Comparison of ENCODE assay signal across 31 cellular contexts in genomic region chr20:23456416-23456815, GRCh38. TPM values are rescaled to one million over a fixed set of nuclear protein-coding genes. Genes with fewer than 3 reads are reported as not detected.
DNase-seq lines count a peak whose midpoint lies in the region; ATAC-seq and TF ChIP-seq lines count a peak whose summit lies in the region.
"Had no signal": no experiment of that assay in that cellular context is flagged by ENCODE, and none has a peak within 500 bp of the region (broad histone marks: within the 10 kb centered on the region; RNA-seq: fewer than 3 reads in every experiment).

No MANE protein-coding gene starts in this region.

- H3K9me2 ChIP-seq in OCI-LY7 (ENCODE audit: insufficient read depth, low read length): no peaks in the 10 kb centered on the region

- intact Hi-C loops in OCI-LY7 (cut with micrococcal nuclease; ENCODE audit: unreplicated experiment): no loop called here

- H3K27ac ChIP-seq in DND-41 (ENCODE audit: low read length) (peak overlapping the region; percentile 69), OCI-LY7 (ENCODE audit: low read depth, low read length, poor library complexity, severe bottlenecking) (no peak overlapping the region), mesendoderm (ENCODE audit: low read depth, low read length) (no peak overlapping the region)
- H3K27ac ChIP-seq: 22Rv1, ascending aorta, cardiac muscle cell, colonic mucosa, neural progenitor cell, parathyroid adenoma, thoracic aorta had no signal

- POLR2A ChIA-PET in OCI-LY7 (lab: Charles Lee): no interaction called here

- peak; percentile 19 for DNase-seq in NCI-H748 (lab: John Stamatoyannopoulos, UW; ENCODE audit: unreplicated experiment)
- no peak for DNase-seq in NCI-H748 treated with DMSO at 0.1 percent for 48 hours (lab: John Stamatoyannopoulos, UW)
- peak; percentile 75 for DNase-seq in DND-41
- peak; percentile 30 for DNase-seq in OCI-LY7 (ENCODE audit: low spot score)
- DNase-seq in mesendoderm: peak; percentile 48
- no peak for DNase-seq in stimulated activated CD4-positive, alpha-beta T cell treated with anti-CD3 and anti-CD28 coated beads, Interleukin-15, amount 100 ng/mL, for 24 hours
- DNase-seq: activated CD4-positive, alpha-beta T cell treated with anti-CD3 and anti-CD28 coated beads for 36 hours; activated effector memory CD4-positive, alpha-beta T cell treated with anti-CD3 and anti-CD28 coated beads, Interleukin-2, amount 50 U/mL, for 16 hours; activated T-cell treated with anti-CD3 and anti-CD28 coated beads, Interleukin-2, amount 50 U/mL, for 24 hours; colonic mucosa; effector CD4-positive, alpha-beta T cell; IMR-90; NCI-H1048; NCI-H446; retina; Right ventricle myocardium superior had no signal

- BruUV-seq in OCI-LY7 (replicated peaks; lab: Mats Ljungman, UMichigan): no TSS peak

- no peak overlapping the region for H2BK15ac ChIP-seq in mesendoderm (replicated peaks; ENCODE audit: low read depth)

- H2AFZ ChIP-seq in DND-41 (ENCODE audit: low read depth, low read length) (peak overlapping the region; percentile 45), OCI-LY7 (ENCODE audit: low read length) (peak overlapping the region; percentile 52; the same call in 1 of the 2 replicates)
- H2AFZ ChIP-seq: neural progenitor cell, parathyroid adenoma had no signal

- no peak overlapping the region for H3K4ac ChIP-seq in mesendoderm (ENCODE audit: low read depth, low read length)

- peak overlapping the region in 1 of 2 experiments; percentile 12; a peak in 1 of 4 replicates for H3K4me3 ChIP-seq in DND-41 (ENCODE audit: low read depth in 1 of 2, low read length in 2 of 2)
- no peak overlapping the region for H3K4me3 ChIP-seq in OCI-LY7 (ENCODE audit: low read depth, low read length, poor library complexity, severe bottlenecking)
- no peak overlapping the region for H3K4me3 ChIP-seq in mesendoderm (ENCODE audit: low read length)
- H3K4me3 ChIP-seq: ascending aorta, cardiac muscle cell, colonic mucosa, neural progenitor cell, thoracic aorta had no signal

- no peaks in the 10 kb centered on the region for H3K79me2 ChIP-seq in DND-41 (ENCODE audit: insufficient read depth, low read length)
- no peaks in the 10 kb centered on the region for H3K79me2 ChIP-seq in OCI-LY7 (ENCODE audit: insufficient read depth, low read depth, low read length)
- no peaks in the 10 kb centered on the region for H3K79me2 ChIP-seq in mesendoderm (ENCODE audit: control insufficient read depth, insufficient read depth, low read length)
- H3K79me2 ChIP-seq: parathyroid adenoma had no signal

- H2BK5ac ChIP-seq in mesendoderm (ENCODE audit: low read length): no peak overlapping the region

- H3K9ac ChIP-seq in DND-41 (ENCODE audit: low read depth, low read length): peak overlapping the region; percentile 6; the same call in 1 of the 2 replicates
- no peak overlapping the region for H3K9ac ChIP-seq in mesendoderm (ENCODE audit: low read length)
- H3K9ac ChIP-seq: neural progenitor cell, parathyroid adenoma had no signal

- H4K8ac ChIP-seq in mesendoderm (ENCODE audit: low read depth, low read length): no peak overlapping the region

- no peak overlapping the region for H3K18ac ChIP-seq in mesendoderm (ENCODE audit: low read length)

- H4K5ac ChIP-seq in mesendoderm (ENCODE audit: low read length): no peak overlapping the region

- H3K4me1 ChIP-seq in DND-41 (ENCODE audit: insufficient read depth, low read length): peaks cover 19% of the 10 kb centered on the region
- H3K4me1 ChIP-seq in OCI-LY7 (ENCODE audit: insufficient read depth, low read length, poor library complexity, severe bottlenecking): peaks cover 10% of the 10 kb centered on the region
- H3K4me1 ChIP-seq in mesendoderm (ENCODE audit: control insufficient read depth, low read depth, low read length): no peaks in the 10 kb centered on the region
- H3K4me1 ChIP-seq: ascending aorta, colonic mucosa, parathyroid adenoma had no signal

- H3K4me2 ChIP-seq in DND-41 (ENCODE audit: insufficient read depth, low read length) (peak overlapping the region; percentile 36), OCI-LY7 (ENCODE audit: low read length) (peak overlapping the region; percentile 4; the same call in 1 of the 2 replicates), mesendoderm (ENCODE audit: low read length) (no peak overlapping the region)
- H3K4me2 ChIP-seq: neural progenitor cell had no signal

- no CpG with 5 or more reads among the region's 3 CpGs for whole genome bisulfite sequencing in mesendoderm (ENCODE audit: extremely low coverage, insufficient coverage, low lambda C conversion rate)

- no peaks in the 10 kb centered on the region for H3K27me3 ChIP-seq in DND-41 (ENCODE audit: insufficient read depth, low read length, poor library complexity)
- no peaks in the 10 kb centered on the region for H3K27me3 ChIP-seq in mesendoderm (ENCODE audit: insufficient read depth, low read length, poor library complexity)
- H3K27me3 ChIP-seq: ascending aorta, cardiac muscle cell, colonic mucosa, neural progenitor cell had no signal

- no peak overlapping the region for H2AK5ac ChIP-seq in mesendoderm (ENCODE audit: low read length)

- H3K56ac ChIP-seq in mesendoderm (ENCODE audit: low read length): no peak overlapping the region

- H4K20me1 ChIP-seq in DND-41 (ENCODE audit: insufficient read depth, low read length) (no peaks in the 10 kb centered on the region), OCI-LY7 (ENCODE audit: insufficient read depth, low read length) (no peaks in the 10 kb centered on the region)

- H3K79me1 ChIP-seq in mesendoderm (ENCODE audit: low read length): no peaks in the 10 kb centered on the region

- no peaks in the 10 kb centered on the region for H3K9me3 ChIP-seq in DND-41 (ENCODE audit: insufficient read depth, low read length, severe bottlenecking)
- H3K9me3 ChIP-seq in OCI-LY7 (ENCODE audit: low read length): no peaks in the 10 kb centered on the region
- H3K9me3 ChIP-seq: ascending aorta, colonic mucosa, thoracic aorta had no signal

- ATAC-seq in DND-41 (ENCODE audit: insufficient read depth, low read depth): peak; percentile 97
- no peak for ATAC-seq in GM19324 (IDR thresholded peaks at IDR 0.05; ENCODE audit: low FRiP score, unreplicated experiment)
- no peak for ATAC-seq in HG02798 (IDR thresholded peaks at IDR 0.05; ENCODE audit: poor library complexity, unreplicated experiment)
- ATAC-seq: activated CD4-positive, alpha-beta T cell treated with anti-CD3 and anti-CD28 coated beads for 36 hours; HCT116; SK-N-SH treated with all-trans-retinoic acid at 6 μM for 48 hours had no signal

- H2BK120ac ChIP-seq in mesendoderm (ENCODE audit: low read depth, low read length): no peak overlapping the region

- CTCF ChIA-PET in OCI-LY7 (lab: Charles Lee; ENCODE audit: unreplicated experiment): no interaction called here

- no peaks in the 10 kb centered on the region for H3K36me3 ChIP-seq in DND-41 (ENCODE audit: insufficient read depth, low read length)
- H3K36me3 ChIP-seq in OCI-LY7 (ENCODE audit: insufficient read depth, low read length): no peaks in the 10 kb centered on the region
- no peaks in the 10 kb centered on the region for H3K36me3 ChIP-seq in mesendoderm (ENCODE audit: control insufficient read depth, insufficient read depth, low read length)
- H3K36me3 ChIP-seq: ascending aorta, cardiac muscle cell, colonic mucosa, neural progenitor cell, thoracic aorta had no signal

- TF ChIP-seq CTCF in DND-41 (IDR thresholded peaks at IDR 0.05; ENCODE audit: borderline replicate concordance, extremely low read depth, low read length, poor library complexity, severe bottlenecking) (no peak), OCI-LY7 (conservative IDR thresholded peaks at IDR 0.05; ENCODE audit: low read length) (no peak)

- H3K23ac ChIP-seq in mesendoderm (ENCODE audit: low read length): no peak overlapping the region

RNA-seq across cellular contexts. Expression of gene CST11, which starts 3.7 kb away (rescaled TPM):
- not detected in 2 replicates for total RNA-seq in OCI-LY7 (2014; rRNA removed; shearing (Covaris generic))
- total RNA-seq in OCI-LY7 (2022): not detected in 2 replicates
- polyA plus RNA-seq in mesendoderm (2013, experiment 1 of 2): 0.46 TPM
- 0.71 TPM for polyA plus RNA-seq in mesendoderm (2013, experiment 2 of 2)
- total RNA-seq: activated CD4-positive, alpha-beta T cell treated with anti-CD3 and anti-CD28 coated beads for 36 hours; activated CD8-positive, alpha-beta memory T cell treated with anti-CD3 and anti-CD28 coated beads for 36 hours; ascending aorta; cardiac muscle cell; colonic mucosa; epithelial cell of proximal tubule; glomerular endothelial cell; IMR-90; Right ventricle myocardium superior; skeletal muscle tissue; thoracic aorta had no signal
- polyA plus RNA-seq: cardiac muscle cell, CD14-positive monocyte, IMR-90 had no signal

RNA-seq across cellular contexts. Expression of gene CSTL1, which starts 16.9 kb away (rescaled TPM):
- total RNA-seq in OCI-LY7 (2014; rRNA removed; shearing (Covaris generic)): not detected in 2 replicates
- total RNA-seq in OCI-LY7 (2022): not detected in 2 replicates
- not detected for polyA plus RNA-seq in mesendoderm (2013, experiment 1 of 2)
- polyA plus RNA-seq in mesendoderm (2013, experiment 2 of 2): not detected
- total RNA-seq: activated CD4-positive, alpha-beta T cell treated with anti-CD3 and anti-CD28 coated beads for 36 hours; activated CD8-positive, alpha-beta memory T cell treated with anti-CD3 and anti-CD28 coated beads for 36 hours; ascending aorta; cardiac muscle cell; colonic mucosa; epithelial cell of proximal tubule; glomerular endothelial cell; IMR-90; Right ventricle myocardium superior; skeletal muscle tissue; thoracic aorta had no signal
- polyA plus RNA-seq: cardiac muscle cell, CD14-positive monocyte, IMR-90 had no signal

RNA-seq across cellular contexts. Expression of gene CST8, which starts 34.5 kb away (rescaled TPM):
- not detected in 2 replicates for total RNA-seq in OCI-LY7 (2014; rRNA removed; shearing (Covaris generic))
- not detected in 2 replicates for total RNA-seq in OCI-LY7 (2022)
- not detected for polyA plus RNA-seq in mesendoderm (2013, experiment 1 of 2)
- polyA plus RNA-seq in mesendoderm (2013, experiment 2 of 2): not detected
- total RNA-seq: activated CD4-positive, alpha-beta T cell treated with anti-CD3 and anti-CD28 coated beads for 36 hours; activated CD8-positive, alpha-beta memory T cell treated with anti-CD3 and anti-CD28 coated beads for 36 hours; ascending aorta; cardiac muscle cell; colonic mucosa; epithelial cell of proximal tubule; glomerular endothelial cell; IMR-90; Right ventricle myocardium superior; skeletal muscle tissue; thoracic aorta had no signal
- polyA plus RNA-seq: cardiac muscle cell, CD14-positive monocyte, IMR-90 had no signal

RNA-seq across cellular contexts. Expression of gene NAPB, which starts 35.1 kb away (rescaled TPM):
- total RNA-seq in OCI-LY7 (2014; rRNA removed; shearing (Covaris generic)): 9.3 and 12.5 TPM in 2 replicates
- total RNA-seq in OCI-LY7 (2022): 11.4 and 12.1 TPM in 2 replicates
- polyA plus RNA-seq in mesendoderm (2013, experiment 1 of 2): 4.2 TPM
- 4.4 TPM for polyA plus RNA-seq in mesendoderm (2013, experiment 2 of 2)

Comparison
In these comparisons a context has a peak if more than half of its experiments do, and no peak if none do; other contexts are left out.
1. DNase-seq: peak in NCI-H748 (single experiment), DND-41 (single experiment), OCI-LY7 (single experiment) and mesendoderm (single experiment); none in NCI-H748 treated with DMSO at 0.1 percent for 48 hours (single experiment) and stimulated activated CD4-positive, alpha-beta T cell treated with anti-CD3 and anti-CD28 coated beads, Interleukin-15, amount 100 ng/mL, for 24 hours (single experiment).